In genomic region chr2:53724511-53724910, GRCh38 we compare ENCODE assay signal across 1 cellular context.
TF ChIP-seq lines count a peak whose summit lies in the region.

No MANE protein-coding gene starts in this region.

TF ChIP-seq in SK-N-SH treated with all-trans-retinoic acid at 6 μM for 48 hours, 23 proteins besides CTCF, POLR2A, EP300 and RAD21 (continued from another document):
- no peak for TF ChIP-seq TSHZ2 (CRISPR knock-in tag; IDR thresholded peaks at IDR 0.05)
